ENCODE assay signal across 21 cellular contexts in the genomic region with DNA sequence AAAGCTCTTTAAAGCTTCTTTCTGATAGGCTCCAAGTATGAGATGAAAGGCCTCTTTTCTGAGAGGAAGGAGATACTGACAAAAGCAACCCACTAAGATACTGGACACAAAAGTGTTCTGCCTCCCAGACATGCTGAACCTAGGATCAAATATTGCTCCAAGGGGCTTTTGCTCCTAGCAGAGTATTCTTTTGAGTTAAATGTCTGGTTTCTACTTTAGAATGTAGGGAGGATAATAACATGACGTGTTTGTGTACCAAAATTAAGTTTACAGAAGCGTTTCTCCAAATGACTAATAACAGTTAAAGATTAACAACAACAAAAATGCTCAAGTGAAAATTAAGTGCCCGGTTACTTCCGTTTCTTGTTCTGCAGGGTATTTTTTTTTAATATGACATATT.
DNase-seq lines count a peak whose midpoint lies in the region; ATAC-seq and TF ChIP-seq lines count a peak whose summit lies in the region.
"Had no signal": no experiment of that assay in that cellular context is flagged by ENCODE, and none has a peak within 500 bp of the region (broad histone marks: within the 10 kb centered on the region; RNA-seq: fewer than 3 reads in every experiment).

No MANE protein-coding gene starts in this region.

- ATAC-seq in GM18508 (IDR thresholded peaks at IDR 0.05; ENCODE audit: insufficient read depth, unreplicated experiment) (peak; percentile 74), GM19467 (IDR thresholded peaks at IDR 0.05; ENCODE audit: unreplicated experiment) (peak; percentile 51), HG03439 (IDR thresholded peaks at IDR 0.05; ENCODE audit: unreplicated experiment) (peak; percentile 62), GM21528 (IDR thresholded peaks at IDR 0.05; ENCODE audit: low FRiP score, unreplicated experiment) (no peak), GM18861 (IDR thresholded peaks at IDR 0.05; ENCODE audit: unreplicated experiment) (no peak)
- ATAC-seq: foreskin keratinocyte, HepG2, WTC11 had no signal

- no peaks in the 10 kb centered on the region for H3K27me3 ChIP-seq in dorsolateral prefrontal cortex
- H3K27me3 ChIP-seq: adrenal gland, foreskin keratinocyte, stomach had no signal

- H3K4me3 ChIP-seq in dorsolateral prefrontal cortex: no peak overlapping the region
- H3K4me3 ChIP-seq: adrenal gland, stomach had no signal

- H3K27ac ChIP-seq in dorsolateral prefrontal cortex: no peak overlapping the region
- H3K27ac ChIP-seq: adrenal gland, epithelial cell of prostate, foreskin keratinocyte, stomach had no signal

- DNase-seq in kidney tubule cell (ENCODE audit: low spot score) (peak; percentile 53), dorsolateral prefrontal cortex (no peak), OCI-M1 (lab: John Stamatoyannopoulos, UW) (no peak)
- DNase-seq: adrenal gland; caudate nucleus; foreskin keratinocyte; kidney; NCI-H1417 treated with DMSO at 0.1 percent for 48 hours; NCI-H774; posterior cingulate gyrus; stimulated activated CD4-positive, alpha-beta T cell treated with anti-CD3 and anti-CD28 coated beads, Interleukin-1b, Interleukin-23, amount 100 ng/mL, for 48 hours; stomach; trophoblast cell had no signal

- intact Hi-C loops in dorsolateral prefrontal cortex (cut with DNase I): no loop called here

- no peak for TF ChIP-seq CTCF in dorsolateral prefrontal cortex (IDR thresholded peaks at IDR 0.05 in 54 of 56, conservative IDR thresholded peaks at IDR 0.05 in 2 of 56; ENCODE audit: low read depth in 1 of 56, partially characterized antibody in 56 of 56)

Comparison
In these comparisons a context has a peak if more than half of its experiments do, and no peak if none do; other contexts are left out.
1. ATAC-seq: peak in GM18508 (single experiment), GM19467 (single experiment) and HG03439 (single experiment); none in GM21528 (single experiment) and GM18861 (single experiment).